Comparison of ENCODE assay signal across 9 cellular contexts in genomic region chr12:46160081-46160980, GRCh38.
DNase-seq lines count a peak whose midpoint lies in the region; ATAC-seq and TF ChIP-seq lines count a peak whose summit lies in the region.
"Had no signal": no experiment of that assay in that cellular context is flagged by ENCODE, and none has a peak within 500 bp of the region (broad histone marks: within the 10 kb centered on the region; RNA-seq: fewer than 3 reads in every experiment).

No MANE protein-coding gene starts in this region.

- H3K36me3 ChIP-seq in esophagus squamous epithelium, result no peaks in the 10 kb centered on the region
- no peaks in the 10 kb centered on the region for H3K36me3 ChIP-seq in rectal smooth muscle tissue (ENCODE audit: control insufficient read depth, insufficient read depth, low read length)

- H3K27ac ChIP-seq in esophagus squamous epithelium (peak overlapping the region; percentile 66 to 87 (median 74)), rectal smooth muscle tissue (ENCODE audit: low read depth, low read length) (peak overlapping the region; percentile 71)

- intact Hi-C loops in esophagus squamous epithelium (cut with DNase I), result no loop called here

- H3K4me3 Mint-ChIP-seq in T-cell, result no peak overlapping the region
- H3K4me3 Mint-ChIP-seq: memory B cell had no signal

- H3K9ac ChIP-seq in rectal smooth muscle tissue (ENCODE audit: low read length), result no peak overlapping the region

- no peak overlapping the region for H3K4me3 ChIP-seq in esophagus squamous epithelium
- H3K4me3 ChIP-seq in rectal smooth muscle tissue (ENCODE audit: low read length), result no peak overlapping the region

- ATAC-seq in T-cell (replicated peaks in 1 of 4) (no peak), GM18511 (IDR thresholded peaks at IDR 0.05; ENCODE audit: unreplicated experiment) (no peak), HG03432 (IDR thresholded peaks at IDR 0.05; ENCODE audit: unreplicated experiment) (no peak)

- peak; percentile 31 for DNase-seq in ELF-1 (ENCODE audit: low read depth, low spot score)
- peak; percentile 38 for DNase-seq in NCI-H524 treated with DMSO at 0.1 percent for 48 hours (lab: John Stamatoyannopoulos, UW)
- no peak for DNase-seq in esophagus squamous epithelium (lab: John Stamatoyannopoulos, UW)
- DNase-seq in T-cell, result no peak
- DNase-seq in effector CD4-positive, alpha-beta T cell, result no peak

- peaks cover 0 to 6% (median 0%) of the 10 kb centered on the region in 3 donors for H3K9me3 ChIP-seq in esophagus squamous epithelium

- POLR2A ChIA-PET in T-cell (lab: Charles Lee), result interaction anchor here in 1 of 2 donors (0.7 kb wide), 1 partner anchor 25 kb away, joined by 4 read pairs; no protein-coding TSS in a partner anchor

- no peak overlapping the region for H3K27ac Mint-ChIP-seq in T-cell
- H3K27ac Mint-ChIP-seq: memory B cell had no signal

- peaks cover 16 to 19% (median 18%) of the 10 kb centered on the region in 3 donors for H3K4me1 Mint-ChIP-seq in T-cell

- no peak for TF ChIP-seq POLR2A in esophagus squamous epithelium (IDR thresholded peaks at IDR 0.05)

- H3K4me1 ChIP-seq in esophagus squamous epithelium, result peaks cover 4 to 75% (median 31%) of the 10 kb centered on the region in 3 donors
- peaks cover 27% of the 10 kb centered on the region for H3K4me1 ChIP-seq in rectal smooth muscle tissue (ENCODE audit: control insufficient read depth, insufficient read depth, low read length)

- 16 to 44% methylated on average over 10 of the region's 10 CpGs for WGBS in esophagus squamous epithelium, 2 donors

- H3K27me3 Mint-ChIP-seq in T-cell, result no peaks in the 10 kb centered on the region
- H3K27me3 Mint-ChIP-seq: memory B cell had no signal

- TF ChIP-seq CTCF in esophagus squamous epithelium (IDR thresholded peaks at IDR 0.05), result no peak

- CTCF ChIA-PET in T-cell (lab: Charles Lee), result no interaction called here

- peaks cover 4% of the 10 kb centered on the region for H3K36me3 Mint-ChIP-seq in T-cell

- peaks cover 5 to 11% (median 8%) of the 10 kb centered on the region in 3 donors for H3K9me3 Mint-ChIP-seq in T-cell

- H3K27me3 ChIP-seq in esophagus squamous epithelium (no peaks in the 10 kb centered on the region), rectal smooth muscle tissue (ENCODE audit: control insufficient read depth, insufficient read depth, low read length) (no peaks in the 10 kb centered on the region)

Comparison
In these comparisons a context has a peak if more than half of its experiments do, and no peak if none do; other contexts are left out.
1. DNase-seq: peak in ELF-1 (single experiment) and NCI-H524 treated with DMSO at 0.1 percent for 48 hours (single experiment); none in esophagus squamous epithelium (single experiment), T-cell (0 of 34) and effector CD4-positive, alpha-beta T cell (single experiment).